ENCODE assay signal across 21 cellular contexts in the genomic region with DNA sequence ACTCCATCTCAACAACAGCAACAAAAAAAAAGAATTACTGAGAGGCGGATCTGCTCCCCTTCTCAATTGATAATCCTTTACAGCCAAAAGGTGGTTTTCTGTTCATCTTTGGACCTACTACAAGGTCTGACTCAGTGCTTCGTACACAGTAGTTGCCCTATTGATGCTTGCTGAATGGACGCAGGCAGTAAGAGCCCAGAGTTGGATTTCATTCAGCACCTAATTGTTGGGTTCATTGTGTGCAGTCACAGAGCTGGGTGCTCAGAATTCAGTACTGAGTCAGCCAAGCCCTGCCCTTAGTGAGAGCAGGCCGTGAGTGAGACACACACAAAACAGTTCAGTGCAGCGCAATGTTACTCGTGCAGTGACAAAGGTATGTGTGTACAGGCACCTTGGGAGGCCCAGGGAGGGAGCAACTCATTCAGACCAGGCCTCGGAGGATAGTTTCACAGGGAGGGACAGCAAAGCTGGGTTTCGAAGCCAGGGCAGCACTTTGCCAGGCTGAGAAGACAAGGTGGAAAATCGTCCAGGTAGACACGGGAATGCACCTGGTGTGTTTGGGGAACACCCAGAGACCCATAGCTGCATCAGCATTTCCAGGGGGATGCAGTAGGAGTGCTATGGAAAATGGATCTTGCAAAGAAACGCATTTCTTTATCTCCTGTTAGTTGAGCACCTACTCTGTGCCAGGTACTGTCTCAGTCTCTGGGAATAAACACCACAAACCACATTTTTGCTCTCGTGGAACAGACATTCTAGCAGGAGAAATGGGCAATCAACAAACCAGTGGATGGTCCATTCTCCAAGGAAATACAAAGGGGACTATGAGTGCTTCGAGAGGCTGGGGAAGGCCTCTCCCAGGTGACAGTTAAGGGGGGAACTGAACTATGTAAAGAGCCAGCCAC. TPM values are rescaled to one million over a fixed set of nuclear protein-coding genes. Genes with fewer than 3 reads are reported as not detected.
"Had no signal": no experiment of that assay in that cellular context is flagged by ENCODE, and none has a peak within 500 bp of the region (broad histone marks: within the 10 kb centered on the region; RNA-seq: fewer than 3 reads in every experiment).

No MANE protein-coding gene starts in this region.

- H3K4me1 ChIP-seq: upper lobe of right lung had no signal

- DNase-seq: activated CD4-positive, alpha-beta T cell treated with anti-CD3 and anti-CD28 coated beads for 4 hours; activated CD8-positive, alpha-beta memory T cell treated with anti-CD3 and anti-CD28 coated beads, Interleukin-2, amount 50 U/mL, for 48 hours; activated gamma-delta T cell treated with Interleukin-2 at 50 U/mL for 16 hours; activated naive CD8-positive, alpha-beta T cell treated with anti-CD3 and anti-CD28 coated beads for 36 hours; amygdala; cortex of kidney; effector CD8-positive, alpha-beta T cell; mesendoderm; occipital lobe; stimulated activated CD4-positive, alpha-beta T cell treated with anti-CD3 and anti-CD28 coated beads, Interleukin-4, amount 100 ng/mL, for 24 hours; stimulated activated naive CD8-positive, alpha-beta T cell treated with anti-CD3 and anti-CD28 coated beads, Interleukin-15, Interleukin-2, amounts not matched to agents 100 U/mL and 50 U/mL, for 24 hours; T-helper 2 cell; upper lobe of right lung had no signal

- H3K27ac Mint-ChIP-seq: activated naive CD8-positive, alpha-beta T cell treated with anti-CD3 and anti-CD28 coated beads for 36 hours; natural killer cell treated with Interleukin-12 subunit alpha and Interleukin-12 subunit beta and Interleukin-15 and Interleukin-18, amount 100 ng/mL, for 72 hours; progenitor cell of endocrine pancreas; WTC11 had no signal

- H3K4me3 Mint-ChIP-seq: activated naive CD8-positive, alpha-beta T cell treated with anti-CD3 and anti-CD28 coated beads for 36 hours; natural killer cell treated with Interleukin-12 subunit alpha and Interleukin-12 subunit beta and Interleukin-15 and Interleukin-18, amount 100 ng/mL, for 72 hours; WTC11 had no signal

- H3K27me3 ChIP-seq: right atrium auricular region, upper lobe of right lung had no signal

- H3K27ac ChIP-seq: right atrium auricular region, upper lobe of right lung had no signal

- H3K36me3 ChIP-seq: right atrium auricular region, upper lobe of right lung had no signal

- H3K9me3 ChIP-seq: right atrium auricular region, upper lobe of right lung had no signal

- H3K36me3 Mint-ChIP-seq: activated naive CD8-positive, alpha-beta T cell treated with anti-CD3 and anti-CD28 coated beads for 36 hours; brain; natural killer cell treated with Interleukin-12 subunit alpha and Interleukin-12 subunit beta and Interleukin-15 and Interleukin-18, amount 100 ng/mL, for 72 hours; WTC11 had no signal

- H3K4me3 ChIP-seq: right atrium auricular region, skin epidermis, upper lobe of right lung had no signal

- H3K9me3 Mint-ChIP-seq: activated naive CD8-positive, alpha-beta T cell treated with anti-CD3 and anti-CD28 coated beads for 36 hours; natural killer cell treated with Interleukin-12 subunit alpha and Interleukin-12 subunit beta and Interleukin-15 and Interleukin-18, amount 100 ng/mL, for 72 hours; WTC11 had no signal

- ATAC-seq: natural killer cell treated with Interleukin-12 subunit alpha and Interleukin-12 subunit beta and Interleukin-15 and Interleukin-18, amount 100 ng/mL, for 72 hours; stimulated activated naive CD8-positive, alpha-beta T cell treated with anti-CD3 and anti-CD28 coated beads, Interleukin-15, Interleukin-2, amounts not matched to agents 100 U/mL and 50 U/mL, for 24 hours; upper lobe of right lung; WTC11 had no signal

- H3K4me1 Mint-ChIP-seq: activated naive CD8-positive, alpha-beta T cell treated with anti-CD3 and anti-CD28 coated beads for 36 hours; WTC11 had no signal

- H3K27me3 Mint-ChIP-seq: activated naive CD8-positive, alpha-beta T cell treated with anti-CD3 and anti-CD28 coated beads for 36 hours; natural killer cell treated with Interleukin-12 subunit alpha and Interleukin-12 subunit beta and Interleukin-15 and Interleukin-18, amount 100 ng/mL, for 72 hours had no signal

RNA-seq across cellular contexts. Expression of gene KRT17, which starts 18.1 kb away (rescaled TPM):
- total RNA-seq: activated naive CD8-positive, alpha-beta T cell treated with anti-CD3 and anti-CD28 coated beads for 36 hours; liver; natural killer cell treated with Interleukin-12 subunit alpha and Interleukin-12 subunit beta and Interleukin-15 and Interleukin-18, amount 100 ng/mL, for 72 hours; right atrium auricular region had no signal

RNA-seq across cellular contexts. Expression of gene KRT16, which starts 29.9 kb away (rescaled TPM):
- total RNA-seq: activated naive CD8-positive, alpha-beta T cell treated with anti-CD3 and anti-CD28 coated beads for 36 hours; liver; natural killer cell treated with Interleukin-12 subunit alpha and Interleukin-12 subunit beta and Interleukin-15 and Interleukin-18, amount 100 ng/mL, for 72 hours; occipital lobe; progenitor cell of endocrine pancreas; upper lobe of right lung; WTC11 had no signal
- polyA plus RNA-seq: liver had no signal

RNA-seq across cellular contexts. Expression of gene KRT14, which starts 55.8 kb away (rescaled TPM):
- total RNA-seq: activated naive CD8-positive, alpha-beta T cell treated with anti-CD3 and anti-CD28 coated beads for 36 hours; kidney epithelial cell; liver; natural killer cell treated with Interleukin-12 subunit alpha and Interleukin-12 subunit beta and Interleukin-15 and Interleukin-18, amount 100 ng/mL, for 72 hours; progenitor cell of endocrine pancreas; upper lobe of right lung; WTC11 had no signal
- polyA plus RNA-seq: liver had no signal
